ENCODE assay signal across 25 cellular contexts in the genomic region with DNA sequence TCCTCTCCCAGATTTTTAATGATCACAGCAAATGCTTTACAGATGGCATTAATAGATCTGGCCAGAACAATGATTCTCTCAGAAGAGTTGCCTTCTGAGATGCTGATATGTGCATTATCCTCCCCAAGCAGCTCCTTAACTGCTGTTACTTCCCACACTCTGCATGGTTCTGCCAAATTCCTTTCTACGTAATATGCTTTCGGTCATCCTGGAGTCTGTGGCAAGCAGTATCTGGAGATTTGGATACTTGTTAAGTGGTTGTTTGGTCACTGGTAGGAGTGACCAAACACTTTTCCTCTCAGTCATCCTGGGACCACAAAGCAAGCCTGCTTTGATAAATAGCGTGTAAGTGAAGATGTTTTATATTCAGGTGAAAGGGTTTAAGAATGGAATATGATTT.
DNase-seq lines count a peak whose midpoint lies in the region; ATAC-seq, FAIRE-seq and TF ChIP-seq lines count a peak whose summit lies in the region.
"Had no signal": no experiment of that assay in that cellular context is flagged by ENCODE, and none has a peak within 500 bp of the region (broad histone marks: within the 10 kb centered on the region; RNA-seq: fewer than 3 reads in every experiment).

No MANE protein-coding gene starts in this region.

- H3K9me2 ChIP-seq in GM23248 (ENCODE audit: insufficient read depth): no peaks in the 10 kb centered on the region

- peaks cover 3% of the 10 kb centered on the region for H3K9me3 Mint-ChIP-seq in astrocyte (ENCODE audit: unreplicated experiment)
- H3K9me3 Mint-ChIP-seq: activated naive CD8-positive, alpha-beta T cell treated with anti-CD3 and anti-CD28 coated beads, Interleukin-2, amount 50 U/mL, for 24 hours; memory B cell had no signal

- no peak overlapping the region for H3K4me3 ChIP-seq in GM23248
- H3K4me3 ChIP-seq in astrocyte (ENCODE audit: insufficient read depth, low read depth, low read length): no peak overlapping the region
- no peak overlapping the region for H3K4me3 ChIP-seq in fibroblast of the aortic adventitia (ENCODE audit: low read depth, low read length)
- no peak overlapping the region for H3K4me3 ChIP-seq in tibial artery
- no peak overlapping the region for H3K4me3 ChIP-seq in right cardiac atrium (ENCODE audit: low read length)
- H3K4me3 ChIP-seq: heart left ventricle, SJSA1, smooth muscle cell had no signal

- 47 to 53% methylated on average over 3 of the region's 3 CpGs for WGBS in GM23248 (ENCODE audit: low coverage in 1 of 2, low lambda C conversion rate in 2 of 2, missing lambda C conversion rate in 2 of 2), 2 experiments
- WGBS in right cardiac atrium: 71% methylated on average over 3 of the region's 3 CpGs

- no peak overlapping the region for H3K9ac ChIP-seq in GM23248
- H3K9ac ChIP-seq in astrocyte (ENCODE audit: low read length): no peak overlapping the region

- ATAC-seq in right cardiac atrium: no peak
- ATAC-seq: activated naive CD8-positive, alpha-beta T cell treated with anti-CD3 and anti-CD28 coated beads, Interleukin-2, amount 50 U/mL, for 24 hours; left cardiac atrium had no signal

- no peaks in the 10 kb centered on the region for H3K9me3 ChIP-seq in GM23248 (ENCODE audit: low read depth)
- no peaks in the 10 kb centered on the region for H3K9me3 ChIP-seq in astrocyte (ENCODE audit: insufficient read depth, low read depth, low read length)
- H3K9me3 ChIP-seq in tibial artery: no peaks in the 10 kb centered on the region
- H3K9me3 ChIP-seq in right cardiac atrium (ENCODE audit: control insufficient read depth, low read length): no peaks in the 10 kb centered on the region
- H3K9me3 ChIP-seq: heart left ventricle, SJSA1 had no signal

- peaks cover 7% of the 10 kb centered on the region for H3K4me1 Mint-ChIP-seq in astrocyte (ENCODE audit: low read depth, unreplicated experiment)
- H3K4me1 Mint-ChIP-seq: memory B cell had no signal

- H3K4me2 ChIP-seq in GM23248 (ENCODE audit: unreplicated experiment) (no peak overlapping the region), astrocyte (ENCODE audit: low read length) (no peak overlapping the region)
- H3K4me2 ChIP-seq: smooth muscle cell had no signal

- DNase-seq in AG08396 (ENCODE audit: low spot score): peak; percentile 24
- DNase-seq in GM23248: peak; percentile 87
- peak; percentile 95 for DNase-seq in astrocyte (ENCODE audit: low read depth)
- peak; percentile 79 for DNase-seq in fibroblast of the aortic adventitia (ENCODE audit: low read depth)
- DNase-seq in activated gamma-delta T cell treated with Interleukin-2 at 50 U/mL for 16 hours: no peak
- DNase-seq in RPMI8226: no peak
- no peak for DNase-seq in tibial artery
- DNase-seq in right cardiac atrium: no peak
- DNase-seq: activated CD8-positive, alpha-beta memory T cell treated with anti-CD3 and anti-CD28 coated beads for 24 hours; activated gamma-delta T cell; activated naive CD8-positive, alpha-beta T cell treated with anti-CD3 and anti-CD28 coated beads, Interleukin-2, amount 50 U/mL, for 24 hours; activated T-cell treated with anti-CD3 and anti-CD28 coated beads, Interleukin-2, amount 50 U/mL, for 1 hour; dermis blood vessel endothelial cell; heart left ventricle; left cardiac atrium; NCI-H1694; NCI-H526 treated with DMSO at 0.1 percent for 48 hours; stimulated activated CD4-positive, alpha-beta T cell treated with anti-CD3 and anti-CD28 coated beads, Interleukin-2, amount 100 ng/mL, for 24 hours had no signal

- no peak for FAIRE-seq in astrocyte (lab: Jason Lieb, UNC)
- FAIRE-seq: A204.1, endometrium, RCC 7860 had no signal

- intact Hi-C loops in tibial artery (cut with DNase I; ENCODE audit: low total_unique reads): no loop called here
- intact Hi-C loops in right cardiac atrium (cut with DNase I): no loop called here

- H3K36me3 Mint-ChIP-seq in astrocyte (ENCODE audit: low read depth, unreplicated experiment): no peaks in the 10 kb centered on the region
- H3K36me3 Mint-ChIP-seq: CD14-positive monocyte, memory B cell had no signal

- peaks cover 20% of the 10 kb centered on the region for H3K4me1 ChIP-seq in GM23248 (ENCODE audit: insufficient read depth)
- no peaks in the 10 kb centered on the region for H3K4me1 ChIP-seq in astrocyte (ENCODE audit: insufficient read depth, low read length)
- no peaks in the 10 kb centered on the region for H3K4me1 ChIP-seq in tibial artery
- no peaks in the 10 kb centered on the region for H3K4me1 ChIP-seq in right cardiac atrium (ENCODE audit: control insufficient read depth, insufficient read depth, low read length)
- H3K4me1 ChIP-seq: heart left ventricle, SJSA1 had no signal

- in situ Hi-C loops in GM23248 (cut with MboI): no loop called here

- no peak overlapping the region for H2AFZ ChIP-seq in GM23248
- no peak overlapping the region for H2AFZ ChIP-seq in astrocyte (ENCODE audit: low read depth, low read length)

- H3K27me3 Mint-ChIP-seq in astrocyte (ENCODE audit: low read depth, unreplicated experiment): peaks cover 5% of the 10 kb centered on the region
- H3K27me3 Mint-ChIP-seq: activated naive CD8-positive, alpha-beta T cell treated with anti-CD3 and anti-CD28 coated beads, Interleukin-2, amount 50 U/mL, for 24 hours had no signal

- no peaks in the 10 kb centered on the region for H3K36me3 ChIP-seq in GM23248 (ENCODE audit: low read depth)
- H3K36me3 ChIP-seq in astrocyte (ENCODE audit: insufficient read depth, low read length): no peaks in the 10 kb centered on the region
- no peaks in the 10 kb centered on the region for H3K36me3 ChIP-seq in tibial artery
- H3K36me3 ChIP-seq: heart left ventricle, SJSA1 had no signal

- H3K79me2 ChIP-seq in GM23248 (ENCODE audit: insufficient read depth) (no peaks in the 10 kb centered on the region), astrocyte (ENCODE audit: insufficient read depth, low read length) (no peaks in the 10 kb centered on the region)

- H3K27ac ChIP-seq in GM23248 (peak overlapping the region; percentile 26; the same call in 1 of the 2 replicates), astrocyte (ENCODE audit: low read depth, low read length) (no peak overlapping the region), tibial artery (no peak overlapping the region), right cardiac atrium (ENCODE audit: low read length) (no peak overlapping the region)
- H3K27ac ChIP-seq: heart left ventricle, SJSA1 had no signal

- no peak overlapping the region for H3K4me3 Mint-ChIP-seq in astrocyte (ENCODE audit: unreplicated experiment)
- H3K4me3 Mint-ChIP-seq: activated naive CD8-positive, alpha-beta T cell treated with anti-CD3 and anti-CD28 coated beads, Interleukin-2, amount 50 U/mL, for 24 hours; CD14-positive monocyte; memory B cell had no signal

- peaks cover 17% of the 10 kb centered on the region for H3F3A ChIP-seq in GM23248 (ENCODE audit: insufficient read depth)

- H4K20me1 ChIP-seq in GM23248 (ENCODE audit: insufficient read depth) (no peaks in the 10 kb centered on the region), astrocyte (ENCODE audit: insufficient read depth, low read length) (no peaks in the 10 kb centered on the region)

- H3K27ac Mint-ChIP-seq in astrocyte (ENCODE audit: unreplicated experiment): no peak overlapping the region
- H3K27ac Mint-ChIP-seq: activated naive CD8-positive, alpha-beta T cell treated with anti-CD3 and anti-CD28 coated beads, Interleukin-2, amount 50 U/mL, for 24 hours; CD14-positive monocyte; memory B cell had no signal

- H3K27me3 ChIP-seq in GM23248 (replicated peaks; ENCODE audit: insufficient read depth) (no peaks in the 10 kb centered on the region), astrocyte (ENCODE audit: insufficient read depth, low read length) (no peaks in the 10 kb centered on the region), tibial artery (no peaks in the 10 kb centered on the region), right cardiac atrium (ENCODE audit: control insufficient read depth, insufficient read depth) (no peaks in the 10 kb centered on the region)
- H3K27me3 ChIP-seq: heart left ventricle had no signal

- TF ChIP-seq CTCF in astrocyte (IDR thresholded peaks at IDR 0.05; ENCODE audit: insufficient read depth, low read depth, low read length) (no peak), fibroblast of the aortic adventitia (IDR thresholded peaks at IDR 0.05; ENCODE audit: insufficient read depth, low read length) (no peak), tibial artery (IDR thresholded peaks at IDR 0.05) (no peak)

Comparison
In these comparisons a context has a peak if more than half of its experiments do, and no peak if none do; other contexts are left out.
1. DNase-seq: peak in AG08396 (single experiment), GM23248 (single experiment), astrocyte (single experiment) and fibroblast of the aortic adventitia (single experiment); none in activated gamma-delta T cell treated with Interleukin-2 at 50 U/mL for 16 hours (single experiment), RPMI8226 (single experiment), tibial artery (0 of 2) and right cardiac atrium (0 of 3).